In genomic region chr10:45373783-45374450, GRCh38 we compare ENCODE assay signal across 8 cellular contexts. TPM values are rescaled to one million over a fixed set of nuclear protein-coding genes. Genes with fewer than 3 reads are reported as not detected.
DNase-seq lines count a peak whose midpoint lies in the region; ATAC-seq and TF ChIP-seq lines count a peak whose summit lies in the region.

TSS of gene ALOX5 (plus strand) at chr10:45374216. CDS start at chr10:45374280, 64 bp downstream.

- TF ChIP-seq CTCF in gastrocnemius medialis (IDR thresholded peaks at IDR 0.05 in 4 of 5, conservative IDR thresholded peaks at IDR 0.05 in 1 of 5) = no peak

- H3K36me3 ChIP-seq in CD4-positive, alpha-beta memory T cell (ENCODE audit: insufficient read depth, low read length) = no peaks in the 10 kb centered on the region
- H3K36me3 ChIP-seq in iPS DF 6.9 (ENCODE audit: control insufficient read depth, insufficient read depth, low read length) = no peaks in the 10 kb centered on the region
- no peaks in the 10 kb centered on the region for H3K36me3 ChIP-seq in gastrocnemius medialis

- no peaks in the 10 kb centered on the region for H3K36me3 Mint-ChIP-seq in CD4-positive, alpha-beta memory T cell
- no peaks in the 10 kb centered on the region for H3K36me3 Mint-ChIP-seq in activated naive CD8-positive, alpha-beta T cell treated with anti-CD3 and anti-CD28 coated beads for 36 hours

- in situ Hi-C loops in gastrocnemius medialis (cut with MboI; ENCODE audit: low sequenced_read_pairs in 4 of 4) = no loop called here

- peaks cover 20% of the 10 kb centered on the region for H3K4me1 ChIP-seq in CD4-positive, alpha-beta memory T cell (ENCODE audit: insufficient read depth, low read length)
- H3K4me1 ChIP-seq in iPS DF 6.9 (ENCODE audit: control insufficient read depth, insufficient read depth, low read length) (peaks cover 4% of the 10 kb centered on the region; the same call in 1 of the 2 replicates), gastrocnemius medialis (peaks cover 0 to 8% of the 10 kb centered on the region in 2 donors)

- H3K4me3 ChIP-seq in CD4-positive, alpha-beta memory T cell (ENCODE audit: low read length in 2 of 2) = peak within 1 kb of the TSS; percentile 21 to 38
- peak within 1 kb of the TSS; percentile 47; the same call in 1 of the 2 replicates for H3K4me3 ChIP-seq in iPS DF 6.9 (ENCODE audit: low read length)
- peak within 1 kb of the TSS; percentile 34 to 51 (median 46) for H3K4me3 ChIP-seq in gastrocnemius medialis

- no peak within 1 kb of the TSS for H3K27ac ChIP-seq in CD4-positive, alpha-beta memory T cell (ENCODE audit: low read depth, low read length)
- H3K27ac ChIP-seq in iPS DF 6.9 (ENCODE audit: low read length) (no peak within 1 kb of the TSS), gastrocnemius medialis (no peak within 1 kb of the TSS)

- no peaks in the 10 kb centered on the region for H3K9me3 ChIP-seq in CD4-positive, alpha-beta memory T cell (ENCODE audit: control insufficient read depth in 1 of 2, low read length in 2 of 2)
- H3K9me3 ChIP-seq in iPS DF 6.9 (ENCODE audit: control insufficient read depth, insufficient read depth, low read length) (no peaks in the 10 kb centered on the region), gastrocnemius medialis (no peaks in the 10 kb centered on the region)

- H3K4me1 Mint-ChIP-seq in CD4-positive, alpha-beta memory T cell = peaks cover 11 to 28% (median 20%) of the 10 kb centered on the region in 4 donors
- H3K4me1 Mint-ChIP-seq in activated naive CD8-positive, alpha-beta T cell treated with anti-CD3 and anti-CD28 coated beads for 36 hours = peaks cover 18% of the 10 kb centered on the region

- H3K27me3 Mint-ChIP-seq in CD4-positive, alpha-beta memory T cell = peaks cover 10 to 13% of the 10 kb centered on the region in 2 donors
- H3K27me3 Mint-ChIP-seq in activated naive CD8-positive, alpha-beta T cell treated with anti-CD3 and anti-CD28 coated beads for 36 hours = peaks cover 56% of the 10 kb centered on the region

- intact Hi-C loops in CD4-positive, alpha-beta memory T cell (cut with micrococcal nuclease) = loop anchor here (2.0 kb wide), 1 partner anchor 47 kb away; no protein-coding TSS in a partner anchor
- intact Hi-C loops in gastrocnemius medialis (cut with DNase I; ENCODE audit: low total_unique reads) = no loop called here

- H3K27me3 ChIP-seq in CD4-positive, alpha-beta memory T cell (ENCODE audit: insufficient read depth, low read length) = peaks cover 4% of the 10 kb centered on the region
- H3K27me3 ChIP-seq in iPS DF 6.9 (ENCODE audit: control insufficient read depth, insufficient read depth, low read length) = peaks cover 13% of the 10 kb centered on the region
- peaks cover 44 to 56% (median 54%) of the 10 kb centered on the region in 3 donors for H3K27me3 ChIP-seq in gastrocnemius medialis

- POLR2A ChIA-PET in CD4-positive, alpha-beta memory T cell (lab: Charles Lee; ENCODE audit: partially characterized antibody) = no interaction called here

- no peak for TF ChIP-seq POLR2A in gastrocnemius medialis (IDR thresholded peaks at IDR 0.05)

- H3K9me3 Mint-ChIP-seq in CD4-positive, alpha-beta memory T cell = no peaks in the 10 kb centered on the region
- H3K9me3 Mint-ChIP-seq in activated naive CD8-positive, alpha-beta T cell treated with anti-CD3 and anti-CD28 coated beads for 36 hours = no peaks in the 10 kb centered on the region

- peak in 4 of 5 donors; percentile 16 to 38 (median 29) for DNase-seq in CD4-positive, alpha-beta memory T cell
- DNase-seq in NCI-H748 treated with DMSO at 0.1 percent for 48 hours (lab: John Stamatoyannopoulos, UW) = peak; percentile 62
- DNase-seq in activated naive CD8-positive, alpha-beta T cell treated with anti-CD3 and anti-CD28 coated beads for 36 hours = peak; percentile 20
- no peak for DNase-seq in iPS DF 6.9 (ENCODE audit: low read depth, low spot score)
- DNase-seq in gastrocnemius medialis = no peak
- DNase-seq in HPDE6-E6E7 (ENCODE audit: extremely low spot score) = no peak

- WGBS in iPS DF 6.9 (ENCODE audit: insufficient coverage, insufficient read length) = no CpG with 5 or more reads among the region's 60 CpGs

- ATAC-seq in GM19043 (IDR thresholded peaks at IDR 0.05; ENCODE audit: low read depth, unreplicated experiment) (peak; percentile 48), HG03135 (IDR thresholded peaks at IDR 0.05; ENCODE audit: unreplicated experiment) (peak; percentile 61), gastrocnemius medialis (no peak)

- CTCF ChIA-PET in CD4-positive, alpha-beta memory T cell (lab: Charles Lee; ENCODE audit: partially characterized antibody) = no interaction called here

- H3K27ac Mint-ChIP-seq in CD4-positive, alpha-beta memory T cell = peak within 1 kb of the TSS in 5 of 7 donors; percentile 9 to 77 (median 61)
- no peak within 1 kb of the TSS for H3K27ac Mint-ChIP-seq in activated naive CD8-positive, alpha-beta T cell treated with anti-CD3 and anti-CD28 coated beads for 36 hours

- H3K4me3 Mint-ChIP-seq in CD4-positive, alpha-beta memory T cell = peak within 1 kb of the TSS; percentile 84 to 92 (median 87)
- peak within 1 kb of the TSS; percentile 79 for H3K4me3 Mint-ChIP-seq in activated naive CD8-positive, alpha-beta T cell treated with anti-CD3 and anti-CD28 coated beads for 36 hours

RNA-seq across cellular contexts. Expression of gene ALOX5, which starts in this region (rescaled TPM):
- 1 to 10 TPM; 3.1 to 3.3 TPM for total RNA-seq in CD4-positive, alpha-beta memory T cell
- 10 to 100 TPM; 15.3 to 30.3 TPM for polyA plus RNA-seq in CD4-positive, alpha-beta memory T cell
- under 1 TPM; 0.62 to 0.96 TPM for total RNA-seq in activated naive CD8-positive, alpha-beta T cell treated with anti-CD3 and anti-CD28 coated beads for 36 hours
- 10 to 100 TPM in 1 of 4 donors, 1 to 10 TPM in 3; 1.5 to 10.8 (median 4.2) TPM for total RNA-seq in gastrocnemius medialis

Comparison
In these comparisons a context has a peak if more than half of its experiments do, and no peak if none do; other contexts are left out.
1. Peak in DNase-seq in activated naive CD8-positive, alpha-beta T cell treated with anti-CD3 and anti-CD28 coated beads for 36 hours; RNA of the gene not detected or under 1 TPM.
2. DNase-seq: peak in CD4-positive, alpha-beta memory T cell (4 of 5) and NCI-H748 treated with DMSO at 0.1 percent for 48 hours (single experiment); none in iPS DF 6.9 (single experiment), gastrocnemius medialis (0 of 2) and HPDE6-E6E7 (single experiment).
3. ATAC-seq: peak in GM19043 (single experiment) and HG03135 (single experiment); none in gastrocnemius medialis (0 of 2).
4. Peak in every context shown above with its lines, with median percentiles within 50 percentile points of each other: H3K4me3 ChIP-seq.